8 cellular contexts compared by ENCODE assay signal in the genomic region with DNA sequence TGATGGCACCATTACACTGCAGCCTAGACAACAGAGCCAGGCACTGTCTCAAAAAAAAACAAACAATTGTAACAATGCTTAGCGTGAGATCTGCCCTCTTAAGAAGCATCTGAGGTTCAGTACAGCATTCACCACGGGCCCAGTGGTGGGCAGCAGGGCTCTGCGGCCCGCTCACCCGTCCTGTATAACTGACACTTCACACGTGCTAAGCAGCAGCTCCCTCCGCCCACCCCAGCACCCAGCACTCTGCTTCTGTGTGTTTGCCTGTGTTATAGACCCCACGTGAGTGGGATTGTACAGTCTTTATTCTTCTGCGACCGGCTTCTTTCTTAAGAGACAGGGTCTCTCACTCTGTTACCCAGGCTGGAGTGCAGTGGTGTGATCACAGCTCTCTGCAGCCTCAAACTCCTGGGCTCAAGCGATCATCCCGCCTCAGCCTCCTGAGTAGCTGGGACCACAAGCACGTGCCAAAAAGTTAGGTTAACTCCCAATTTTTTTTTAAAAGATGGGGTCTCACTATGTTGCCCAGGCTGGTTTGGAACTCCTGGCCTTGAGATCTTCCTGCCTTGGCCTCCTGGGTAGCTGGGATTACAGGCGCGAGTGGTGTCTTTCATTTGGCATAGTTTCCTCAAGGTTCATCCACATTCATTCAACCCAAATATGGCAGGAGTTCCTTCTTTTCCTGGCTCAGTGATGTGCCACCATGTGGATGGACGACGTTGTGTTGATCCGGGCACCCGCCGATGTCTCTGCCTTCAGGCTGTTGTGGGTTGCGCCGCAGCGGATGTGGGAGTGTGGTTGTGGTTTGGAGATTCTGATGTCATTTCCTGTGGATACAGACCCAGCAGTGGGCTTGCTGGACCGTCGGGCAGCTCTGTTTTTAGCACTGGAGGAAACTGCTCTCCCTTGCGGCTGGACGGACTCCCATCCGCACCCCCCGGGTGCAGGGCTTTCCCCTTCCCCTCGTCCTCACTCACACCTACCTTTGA.
A peak's percentile ranks its signal among the peaks of the same experiment; 100 is the strongest.
DNase-seq lines count a peak whose midpoint lies in the region; ATAC-seq and FAIRE-seq lines count a peak whose summit lies in the region.

No MANE protein-coding gene starts in this region.

- peak overlapping the region; percentile 66 for H3K4me3 Mint-ChIP-seq in activated CD8-positive, alpha-beta T cell treated with anti-CD3 and anti-CD28 coated beads, Interleukin-2, amount 10 ng/mL, durations not matched to agents 7 days and 5 days

- H3K4me1 Mint-ChIP-seq in activated CD8-positive, alpha-beta T cell treated with anti-CD3 and anti-CD28 coated beads, Interleukin-2, amount 10 ng/mL, durations not matched to agents 7 days and 5 days (ENCODE audit: low read depth): peaks cover 56% of the 10 kb centered on the region

- peak; percentile 83 for DNase-seq in Jurkat, Clone E6-1 (ENCODE audit: low read depth, low spot score)
- peak; percentile 95 for DNase-seq in activated CD8-positive, alpha-beta T cell treated with anti-CD3 and anti-CD28 coated beads, Interleukin-2, amount 10 ng/mL, durations not matched to agents 7 days and 5 days
- DNase-seq in stimulated activated CD4-positive, alpha-beta T cell treated with anti-CD3 and anti-CD28 coated beads, Interleukin-15, amount 100 ng/mL, for 48 hours (ENCODE audit: low read depth in 2 of 2): peak; percentile 67 to 73
- DNase-seq in frontal cortex (ENCODE audit: low spot score in 2 of 2): no peak
- no peak for DNase-seq in midbrain (lab: John Stamatoyannopoulos, UW)
- no peak for DNase-seq in NCI-H128 (lab: John Stamatoyannopoulos, UW; ENCODE audit: unreplicated experiment)

- no peak overlapping the region for H3K4me3 ChIP-seq in Jurkat, Clone E6-1 (ENCODE audit: low read length)

- no peak for FAIRE-seq in frontal cortex (lab: Jason Lieb, UNC)

- CTCF ChIA-PET in activated CD8-positive, alpha-beta T cell treated with anti-CD3 and anti-CD28 coated beads, Interleukin-2, amount 10 ng/mL, durations not matched to agents 7 days and 5 days (lab: Charles Lee): interaction anchor here (0.9 to 1.6 kb wide), 6 partner anchors 13 to 502 kb away, joined by 3 to 6 read pairs (median 3); no protein-coding TSS in a partner anchor

- no peaks in the 10 kb centered on the region for H3K9me3 Mint-ChIP-seq in activated CD8-positive, alpha-beta T cell treated with anti-CD3 and anti-CD28 coated beads, Interleukin-2, amount 10 ng/mL, durations not matched to agents 7 days and 5 days (ENCODE audit: insufficient read depth)

- ATAC-seq in GM18907 (IDR thresholded peaks at IDR 0.05; ENCODE audit: unreplicated experiment): peak; percentile 63
- peak; percentile 75 for ATAC-seq in activated CD8-positive, alpha-beta T cell treated with anti-CD3 and anti-CD28 coated beads, Interleukin-2, amount 10 ng/mL, durations not matched to agents 7 days and 5 days
- peak; percentile 8 for ATAC-seq in esophagus mucosa

- H3K27me3 Mint-ChIP-seq in activated CD8-positive, alpha-beta T cell treated with anti-CD3 and anti-CD28 coated beads, Interleukin-2, amount 10 ng/mL, durations not matched to agents 7 days and 5 days (ENCODE audit: low read depth): peaks cover 2% of the 10 kb centered on the region

- peaks cover 58% of the 10 kb centered on the region for H3K36me3 Mint-ChIP-seq in activated CD8-positive, alpha-beta T cell treated with anti-CD3 and anti-CD28 coated beads, Interleukin-2, amount 10 ng/mL, durations not matched to agents 7 days and 5 days (ENCODE audit: low read depth)

- POLR2A ChIA-PET in activated CD8-positive, alpha-beta T cell treated with anti-CD3 and anti-CD28 coated beads, Interleukin-2, amount 10 ng/mL, durations not matched to agents 7 days and 5 days (lab: Charles Lee): interaction anchor here (0.9 to 1.0 kb wide), 2 partner anchors 11 to 13 kb away, joined by 3 read pairs; no protein-coding TSS in a partner anchor

- peak overlapping the region; percentile 89 for H3K27ac Mint-ChIP-seq in activated CD8-positive, alpha-beta T cell treated with anti-CD3 and anti-CD28 coated beads, Interleukin-2, amount 10 ng/mL, durations not matched to agents 7 days and 5 days

Comparison
In these comparisons a context has a peak if more than half of its experiments do, and no peak if none do; other contexts are left out.
1. ATAC-seq: peak in every context shown above with its lines; median percentile 75 in activated CD8-positive, alpha-beta T cell treated with anti-CD3 and anti-CD28 coated beads, Interleukin-2, amount 10 ng/mL, durations not matched to agents 7 days and 5 days; 63 in GM18907; 8 in esophagus mucosa.
2. DNase-seq: peak in Jurkat, Clone E6-1 (single experiment), activated CD8-positive, alpha-beta T cell treated with anti-CD3 and anti-CD28 coated beads, Interleukin-2, amount 10 ng/mL, durations not matched to agents 7 days and 5 days (single experiment) and stimulated activated CD4-positive, alpha-beta T cell treated with anti-CD3 and anti-CD28 coated beads, Interleukin-15, amount 100 ng/mL, for 48 hours (2 of 2); none in frontal cortex (0 of 2), midbrain (single experiment) and NCI-H128 (single experiment).